ENCODE assay signal across 12 cellular contexts in the genomic region with DNA sequence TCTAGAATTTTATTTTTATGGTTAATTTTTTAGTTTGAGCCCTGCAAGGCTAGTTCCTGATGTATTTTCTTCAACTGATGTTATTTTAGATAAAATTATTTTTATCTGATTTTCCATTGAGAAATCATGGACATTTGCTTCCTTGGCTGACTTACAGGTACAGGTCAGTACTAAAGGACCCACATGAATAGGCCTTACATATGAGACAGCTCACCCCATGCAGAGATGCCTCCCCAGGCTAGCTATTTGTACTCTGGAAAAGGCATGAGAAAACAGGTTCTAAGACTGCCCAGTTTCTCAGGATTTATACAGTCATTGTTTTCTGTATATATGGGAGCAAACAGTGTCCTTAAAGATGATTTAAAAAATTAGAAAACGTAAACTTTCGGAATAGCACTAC.
DNase-seq lines count a peak whose midpoint lies in the region; ATAC-seq and TF ChIP-seq lines count a peak whose summit lies in the region.
"Had no signal": no experiment of that assay in that cellular context is flagged by ENCODE, and none has a peak within 500 bp of the region (broad histone marks: within the 10 kb centered on the region; RNA-seq: fewer than 3 reads in every experiment).

No MANE protein-coding gene starts in this region.

- DNase-seq in astrocyte of the hippocampus (ENCODE audit: low read depth, low spot score) = peak; percentile 11
- peak; percentile 9 for DNase-seq in neural progenitor cell (ENCODE audit: low spot score)
- no peak for DNase-seq in NCI-H774 (lab: John Stamatoyannopoulos, UW)
- no peak for DNase-seq in upper lobe of right lung
- DNase-seq: AML-193; Caco-2; CD4-positive, alpha-beta T cell had no signal

- H3K36me3 ChIP-seq in HEK293 (ENCODE audit: control insufficient read depth in 2 of 2, insufficient read depth in 1 of 2, low read length in 2 of 2) (no peaks in the 10 kb centered on the region; a peak in 1 of 3 replicates), neural progenitor cell (no peaks in the 10 kb centered on the region), upper lobe of right lung (no peaks in the 10 kb centered on the region)
- H3K36me3 ChIP-seq: HAP-1 had no signal

- H3K4me2 ChIP-seq in neural progenitor cell = peak overlapping the region; percentile 11

- no peaks in the 10 kb centered on the region for H3K27me3 ChIP-seq in neural progenitor cell
- no peaks in the 10 kb centered on the region for H3K27me3 ChIP-seq in upper lobe of right lung

- TF ChIP-seq CTCF in HEK293 (tag by site-specific recombination; IDR thresholded peaks at IDR 0.05) = no peak
- TF ChIP-seq CTCF in neural progenitor cell (IDR thresholded peaks at IDR 0.05) = no peak
- TF ChIP-seq CTCF in upper lobe of right lung (IDR thresholded peaks at IDR 0.05) = no peak

- H3K4me3 Mint-ChIP-seq in neural progenitor cell = no peak overlapping the region
- H3K4me3 Mint-ChIP-seq: CD4-positive, alpha-beta T cell had no signal

- no peak overlapping the region for H3K27ac ChIP-seq in HEK293 (ENCODE audit: extremely low read depth, low read depth, low read length)
- H3K27ac ChIP-seq in neural progenitor cell = no peak overlapping the region
- H3K27ac ChIP-seq in upper lobe of right lung = no peak overlapping the region
- H3K27ac ChIP-seq: C4-2B had no signal

- no peaks in the 10 kb centered on the region for H3K9me3 ChIP-seq in HEK293 (ENCODE audit: control insufficient read depth, insufficient read depth, low read depth, low read length)
- H3K9me3 ChIP-seq in neural progenitor cell (ENCODE audit: low read depth) = no peaks in the 10 kb centered on the region
- H3K9me3 ChIP-seq in upper lobe of right lung = no peaks in the 10 kb centered on the region
- H3K9me3 ChIP-seq: Caco-2, HAP-1 had no signal

- H3K27ac Mint-ChIP-seq in neural progenitor cell = no peak overlapping the region
- H3K27ac Mint-ChIP-seq: CD4-positive, alpha-beta T cell had no signal

- H4K20me1 ChIP-seq in neural progenitor cell (ENCODE audit: low read depth) = no peaks in the 10 kb centered on the region

- H3K4me3 ChIP-seq in HEK293 (ENCODE audit: low read depth, low read length) (no peak overlapping the region), neural progenitor cell (no peak overlapping the region), upper lobe of right lung (no peak overlapping the region)
- H3K4me3 ChIP-seq: HAP-1 had no signal

- peaks cover 5% of the 10 kb centered on the region for H3K4me1 Mint-ChIP-seq in neural progenitor cell

- ATAC-seq in HG03571 (IDR thresholded peaks at IDR 0.05; ENCODE audit: unreplicated experiment) (no peak), HG02610 (IDR thresholded peaks at IDR 0.05; ENCODE audit: unreplicated experiment) (no peak), upper lobe of right lung (no peak)

- no peaks in the 10 kb centered on the region for H3K36me3 Mint-ChIP-seq in neural progenitor cell

- CTCF ChIA-PET in HEK293 (lab: Yijun Ruan, JAX) = no interaction called here

- no peaks in the 10 kb centered on the region for H3K27me3 Mint-ChIP-seq in neural progenitor cell (ENCODE audit: insufficient read depth, low read depth)
- H3K27me3 Mint-ChIP-seq: CD4-positive, alpha-beta T cell had no signal

- H3K9ac ChIP-seq in neural progenitor cell = no peak overlapping the region

- H3K4me1 ChIP-seq in HEK293 (ENCODE audit: control insufficient read depth, insufficient read depth, low read length) (no peaks in the 10 kb centered on the region; the same call in 1 of the 2 replicates), neural progenitor cell (peaks cover 8% of the 10 kb centered on the region), upper lobe of right lung (no peaks in the 10 kb centered on the region)
- H3K4me1 ChIP-seq: HAP-1 had no signal

- no peaks in the 10 kb centered on the region for H3F3A ChIP-seq in neural progenitor cell (ENCODE audit: low read depth)

- intact Hi-C loops in upper lobe of right lung (cut with DNase I) = no loop called here

- no peaks in the 10 kb centered on the region for H3K79me2 ChIP-seq in neural progenitor cell (ENCODE audit: low read depth)

- POLR2A ChIA-PET in HEK293 (lab: Yijun Ruan, JAX) = no interaction called here

- H2AFZ ChIP-seq in neural progenitor cell (replicated peaks) = no peak overlapping the region

- H3K9me3 Mint-ChIP-seq in neural progenitor cell = no peaks in the 10 kb centered on the region
- H3K9me3 Mint-ChIP-seq: CD4-positive, alpha-beta T cell had no signal

TF ChIP-seq in HEK293, 187 proteins besides CTCF, POLR2A, EP300 and RAD21:
- TF ChIP-seq ZBTB26 (tag by site-specific recombination; optimal IDR thresholded peaks at IDR 0.05) (no peak), GLIS1 (tag by site-specific recombination; IDR thresholded peaks at IDR 0.05) (peak; percentile 68)

Comparison
In these comparisons a context has a peak if more than half of its experiments do, and no peak if none do; other contexts are left out.
1. DNase-seq: peak in astrocyte of the hippocampus (single experiment) and neural progenitor cell (single experiment); none in NCI-H774 (single experiment) and upper lobe of right lung (single experiment).